In genomic region chr1:119047040-119047438, GRCh38 we compare ENCODE assay signal across 19 cellular contexts. TPM values are rescaled to one million over a fixed set of nuclear protein-coding genes. Genes with fewer than 3 reads are reported as not detected.
A peak's percentile ranks its signal among the peaks of the same experiment; 100 is the strongest.
DNase-seq lines count a peak whose midpoint lies in the region; ATAC-seq, FAIRE-seq and TF ChIP-seq lines count a peak whose summit lies in the region.
"Had no signal": no experiment of that assay in that cellular context is flagged by ENCODE, and none has a peak within 500 bp of the region (broad histone marks: within the 10 kb centered on the region; RNA-seq: fewer than 3 reads in every experiment).

No MANE protein-coding gene starts in this region.

- FAIRE-seq in HepG2 (lab: Jason Lieb, UNC), result no peak
- FAIRE-seq: A549, kidney had no signal

- TF ChIP-seq EP300 in HepG2 (IDR thresholded peaks at IDR 0.05; ENCODE audit: low read depth in 2 of 2, low read length in 2 of 2) (no peak), HepG2 (CRISPR knock-in tag; IDR thresholded peaks at IDR 0.05; ENCODE audit: borderline replicate concordance) (no peak)

- intact Hi-C loops in HepG2 (cut with micrococcal nuclease; ENCODE audit: unreplicated experiment), result no loop called here
- intact Hi-C loops in esophagus squamous epithelium (cut with DNase I), result no loop called here

- DNase-seq in HepG2 (ENCODE audit: low spot score) (no peak), esophagus squamous epithelium (lab: John Stamatoyannopoulos, UW) (no peak)
- DNase-seq in activated CD8-positive, alpha-beta T cell treated with anti-CD3 and anti-CD28 coated beads, Interleukin-2, amount 10 ng/mL, durations not matched to agents 7 days and 5 days, result no peak
- no peak for DNase-seq in activated naive CD8-positive, alpha-beta T cell treated with anti-CD3 and anti-CD28 coated beads, Interleukin-2, amount 50 U/mL, for 24 hours
- DNase-seq: activated CD4-positive, alpha-beta T cell treated with anti-CD3 and anti-CD28 coated beads, Interleukin-2, amount 50 U/mL, for 48 hours; activated gamma-delta T cell; colonic mucosa; kidney; naive thymus-derived CD8-positive, alpha-beta T cell; NCI-H1417; NCI-H69 had no signal

- H3K9me3 ChIP-seq in liver (ENCODE audit: control insufficient read depth in 4 of 4, low read length in 3 of 4), result no peaks in the 10 kb centered on the region
- H3K9me3 ChIP-seq in HepG2 (ENCODE audit: low read length), result no peaks in the 10 kb centered on the region
- no peaks in the 10 kb centered on the region for H3K9me3 ChIP-seq in esophagus squamous epithelium
- H3K9me3 ChIP-seq in muscle layer of duodenum (ENCODE audit: control insufficient read depth in 1 of 2, low read length in 2 of 2), result no peaks in the 10 kb centered on the region
- H3K9me3 ChIP-seq: A549, colonic mucosa, HAP-1 had no signal

- H3K27me3 Mint-ChIP-seq in activated CD8-positive, alpha-beta T cell treated with anti-CD3 and anti-CD28 coated beads, Interleukin-2, amount 10 ng/mL, durations not matched to agents 7 days and 5 days (ENCODE audit: low read depth), result no peaks in the 10 kb centered on the region
- H3K27me3 Mint-ChIP-seq in activated naive CD8-positive, alpha-beta T cell treated with anti-CD3 and anti-CD28 coated beads, Interleukin-2, amount 50 U/mL, for 24 hours, result no peaks in the 10 kb centered on the region
- H3K27me3 Mint-ChIP-seq: naive thymus-derived CD8-positive, alpha-beta T cell; type B pancreatic cell had no signal

- H3K4me3 ChIP-seq in liver (ENCODE audit: low read depth in 1 of 3, low read length in 3 of 3), result no peak overlapping the region
- no peak overlapping the region for H3K4me3 ChIP-seq in HepG2 (replicated peaks in 1 of 3; ENCODE audit: insufficient read depth in 1 of 3, low read depth in 2 of 3, low read length in 3 of 3)
- no peak overlapping the region for H3K4me3 ChIP-seq in esophagus squamous epithelium
- H3K4me3 ChIP-seq in muscle layer of duodenum (ENCODE audit: low read depth in 1 of 2, low read length in 2 of 2), result no peak overlapping the region
- H3K4me3 ChIP-seq: A549, colonic mucosa, HAP-1 had no signal

- in situ Hi-C loops in HepG2 (cut with HindIII; ENCODE audit: extremely low pct_ligation_motif_present, low pct_unique_long_range_greater_than_20kb), result no loop called here

- ATAC-seq in HepG2 (no peak), GM18498 (IDR thresholded peaks at IDR 0.05; ENCODE audit: unreplicated experiment) (no peak), HG03159 (IDR thresholded peaks at IDR 0.05; ENCODE audit: unreplicated experiment) (no peak)
- no peak for ATAC-seq in activated CD8-positive, alpha-beta T cell treated with anti-CD3 and anti-CD28 coated beads, Interleukin-2, amount 10 ng/mL, durations not matched to agents 7 days and 5 days
- no peak for ATAC-seq in activated naive CD8-positive, alpha-beta T cell treated with anti-CD3 and anti-CD28 coated beads, Interleukin-2, amount 50 U/mL, for 24 hours
- ATAC-seq: A549; naive thymus-derived CD8-positive, alpha-beta T cell had no signal

- no peaks in the 10 kb centered on the region for H3K36me3 Mint-ChIP-seq in activated CD8-positive, alpha-beta T cell treated with anti-CD3 and anti-CD28 coated beads, Interleukin-2, amount 10 ng/mL, durations not matched to agents 7 days and 5 days (ENCODE audit: low read depth)
- peaks cover 42% of the 10 kb centered on the region for H3K36me3 Mint-ChIP-seq in activated naive CD8-positive, alpha-beta T cell treated with anti-CD3 and anti-CD28 coated beads, Interleukin-2, amount 50 U/mL, for 24 hours (ENCODE audit: low read depth)

- H3K4me1 ChIP-seq in liver (ENCODE audit: control insufficient read depth in 4 of 4, insufficient read depth in 4 of 4, low read length in 3 of 4) (no peaks in the 10 kb centered on the region), HepG2 (ENCODE audit: insufficient read depth, low read length) (no peaks in the 10 kb centered on the region), esophagus squamous epithelium (peaks cover 0 to 30% (median 0%) of the 10 kb centered on the region in 3 donors), muscle layer of duodenum (ENCODE audit: control insufficient read depth in 1 of 2, insufficient read depth in 2 of 2, low read length in 2 of 2) (no peaks in the 10 kb centered on the region)
- H3K4me1 ChIP-seq: A549, colonic mucosa, foreskin keratinocyte, HAP-1 had no signal

- H3K27ac ChIP-seq in liver (ENCODE audit: low read depth in 1 of 2, low read length in 2 of 2), result no peak overlapping the region
- no peak overlapping the region for H3K27ac ChIP-seq in HepG2 (ENCODE audit: extremely low read length, insufficient read depth, low read length)
- H3K27ac ChIP-seq in esophagus squamous epithelium, result peak overlapping the region in 3 of 4 donors; percentile 31 to 81 (median 69)
- H3K27ac ChIP-seq in muscle layer of duodenum (ENCODE audit: low read length), result peak overlapping the region; percentile 41
- H3K27ac ChIP-seq: A549, colonic mucosa, foreskin keratinocyte had no signal

- no peak overlapping the region for H3K9ac ChIP-seq in liver (ENCODE audit: low read depth in 1 of 2, low read length in 2 of 2)
- no peak overlapping the region for H3K9ac ChIP-seq in HepG2 (ENCODE audit: insufficient read depth, low read depth, low read length)

- POLR2A ChIA-PET in HepG2 (lab: Yijun Ruan, JAX), result no interaction called here
- POLR2A ChIA-PET in activated CD8-positive, alpha-beta T cell treated with anti-CD3 and anti-CD28 coated beads, Interleukin-2, amount 10 ng/mL, durations not matched to agents 7 days and 5 days (lab: Charles Lee), result no interaction called here

- H3K36me3 ChIP-seq in liver (ENCODE audit: control insufficient read depth in 4 of 4, insufficient read depth in 3 of 4, low read depth in 1 of 4, low read length in 3 of 4) (no peaks in the 10 kb centered on the region), HepG2 (replicated peaks in 1 of 2; ENCODE audit: control insufficient read depth in 1 of 2, insufficient read depth in 2 of 2, low read length in 2 of 2) (no peaks in the 10 kb centered on the region; a peak in 2 of 5 replicates), esophagus squamous epithelium (peaks cover 0 to 14% (median 0%) of the 10 kb centered on the region in 3 donors), muscle layer of duodenum (ENCODE audit: control insufficient read depth in 1 of 2, insufficient read depth in 2 of 2, low read length in 2 of 2) (peaks cover 3 to 15% of the 10 kb centered on the region in 2 donors)
- H3K36me3 ChIP-seq: colonic mucosa, HAP-1 had no signal

- no peaks in the 10 kb centered on the region for H3K9me3 Mint-ChIP-seq in activated CD8-positive, alpha-beta T cell treated with anti-CD3 and anti-CD28 coated beads, Interleukin-2, amount 10 ng/mL, durations not matched to agents 7 days and 5 days (ENCODE audit: insufficient read depth)
- peaks cover 8% of the 10 kb centered on the region for H3K9me3 Mint-ChIP-seq in activated naive CD8-positive, alpha-beta T cell treated with anti-CD3 and anti-CD28 coated beads, Interleukin-2, amount 50 U/mL, for 24 hours
- H3K9me3 Mint-ChIP-seq: type B pancreatic cell had no signal

- no peak overlapping the region for H3K4me2 ChIP-seq in HepG2 (ENCODE audit: low read depth, low read length)
- H3K4me2 ChIP-seq: A549 had no signal

- BruUV-seq in HepG2 (replicated peaks; lab: Mats Ljungman, UMichigan), result no TSS peak

- no peak overlapping the region for H3K4me3 Mint-ChIP-seq in activated CD8-positive, alpha-beta T cell treated with anti-CD3 and anti-CD28 coated beads, Interleukin-2, amount 10 ng/mL, durations not matched to agents 7 days and 5 days
- H3K4me3 Mint-ChIP-seq in activated naive CD8-positive, alpha-beta T cell treated with anti-CD3 and anti-CD28 coated beads, Interleukin-2, amount 50 U/mL, for 24 hours, result no peak overlapping the region
- H3K4me3 Mint-ChIP-seq: naive thymus-derived CD8-positive, alpha-beta T cell; type B pancreatic cell had no signal

- TF ChIP-seq POLR2A in HepG2 (IDR thresholded peaks at IDR 0.05; ENCODE audit: insufficient read depth in 1 of 2, low read depth in 2 of 2, low read length in 2 of 2), result no peak
- no peak for TF ChIP-seq POLR2A in esophagus squamous epithelium (IDR thresholded peaks at IDR 0.05)

- no peaks in the 10 kb centered on the region for H3K79me2 ChIP-seq in HepG2 (ENCODE audit: insufficient read depth, low read length)

- no peak overlapping the region for H3K27ac Mint-ChIP-seq in activated CD8-positive, alpha-beta T cell treated with anti-CD3 and anti-CD28 coated beads, Interleukin-2, amount 10 ng/mL, durations not matched to agents 7 days and 5 days
- H3K27ac Mint-ChIP-seq in activated naive CD8-positive, alpha-beta T cell treated with anti-CD3 and anti-CD28 coated beads, Interleukin-2, amount 50 U/mL, for 24 hours, result no peak overlapping the region
- H3K27ac Mint-ChIP-seq: type B pancreatic cell had no signal

- TF ChIP-seq CTCF in liver (IDR thresholded peaks at IDR 0.05; ENCODE audit: low read depth, low read length, missing input control) (no peak), HepG2 (CRISPR knock-in tag; IDR thresholded peaks at IDR 0.05) (no peak), esophagus squamous epithelium (IDR thresholded peaks at IDR 0.05) (no peak)

- no peaks in the 10 kb centered on the region for H3K4me1 Mint-ChIP-seq in activated CD8-positive, alpha-beta T cell treated with anti-CD3 and anti-CD28 coated beads, Interleukin-2, amount 10 ng/mL, durations not matched to agents 7 days and 5 days (ENCODE audit: low read depth)
- no peaks in the 10 kb centered on the region for H3K4me1 Mint-ChIP-seq in activated naive CD8-positive, alpha-beta T cell treated with anti-CD3 and anti-CD28 coated beads, Interleukin-2, amount 50 U/mL, for 24 hours
- H3K4me1 Mint-ChIP-seq: naive thymus-derived CD8-positive, alpha-beta T cell had no signal

- H2AFZ ChIP-seq in HepG2 (ENCODE audit: low read length), result no peak overlapping the region

- no peaks in the 10 kb centered on the region for H4K20me1 ChIP-seq in HepG2 (ENCODE audit: insufficient read depth, low read length)

- H3K27me3 ChIP-seq in liver (ENCODE audit: control insufficient read depth in 4 of 4, insufficient read depth in 4 of 4, low read length in 3 of 4) (no peaks in the 10 kb centered on the region), HepG2 (ENCODE audit: control insufficient read depth in 1 of 2, insufficient read depth in 2 of 2, low read length in 2 of 2) (no peaks in the 10 kb centered on the region), esophagus squamous epithelium (no peaks in the 10 kb centered on the region), muscle layer of duodenum (ENCODE audit: low read depth, low read length) (no peaks in the 10 kb centered on the region)
- H3K27me3 ChIP-seq: colonic mucosa, foreskin keratinocyte had no signal

- 92% methylated on average over 3 of the region's 3 CpGs for WGBS in liver
- WGBS in HepG2 (ENCODE audit: low lambda C conversion rate), result 94% methylated on average over 3 of the region's 3 CpGs
- 77 to 84% methylated on average over 3 of the region's 3 CpGs for WGBS in esophagus squamous epithelium, 2 donors

- CTCF ChIA-PET in HepG2 (lab: Yijun Ruan, JAX; ENCODE audit: low intra/inter-chr PET ratio, low total read pairs), result no interaction called here
- CTCF ChIA-PET in activated CD8-positive, alpha-beta T cell treated with anti-CD3 and anti-CD28 coated beads, Interleukin-2, amount 10 ng/mL, durations not matched to agents 7 days and 5 days (lab: Charles Lee), result no interaction called here

- TF ChIP-seq RAD21 in liver (IDR thresholded peaks at IDR 0.05) (no peak), HepG2 (CRISPR knock-in tag; IDR thresholded peaks at IDR 0.05) (no peak)

RNA-seq across cellular contexts. Expression of gene TBX15, which starts 58.9 kb away (rescaled TPM):
- 1 to 10 TPM in 1 of 2 donors, under 1 TPM in 1; 0.09 to 1.9 TPM for total RNA-seq in liver
- polyA plus RNA-seq in liver, result 10 to 100 TPM in 1 of 2 donors, 1 to 10 TPM in 1; 5.0 to 15.5 TPM
- total RNA-seq in HepG2 (2016; rRNA removed; fragmentation: Illumina TruSeq; extraction: Trizol), result 0.42 and 0.49 TPM in 2 replicates
- not detected in 2 replicates for total RNA-seq in HepG2 (2016; cell fraction: cytosol; rRNA removed; fragmentation: Illumina TruSeq; extraction: Trizol; ENCODE audit: low read depth)
- 0.28 and 0.51 TPM in 2 replicates for total RNA-seq in HepG2 (2016; cell fraction: insoluble cytoplasmic fraction; rRNA removed; fragmentation: Illumina TruSeq; extraction: Trizol)
- total RNA-seq in HepG2 (2016; cell fraction: membrane; rRNA removed; fragmentation: Illumina TruSeq; extraction: Trizol), result 0.14 and 0.28 TPM in 2 replicates
- total RNA-seq in HepG2 (2016; cell fraction: nucleus; rRNA removed; fragmentation: Illumina TruSeq; extraction: Trizol), result 0.22 and 0.37 TPM in 2 replicates
- polyA plus RNA-seq in HepG2 (2011; rRNA removed), result 1.9 and 3.5 TPM in 2 replicates
- polyA plus RNA-seq in HepG2 (2011; cell fraction: cytosol; rRNA removed), result 1.4 and 3.5 TPM in 2 replicates
- 1.2 and 1.9 TPM in 2 replicates for polyA plus RNA-seq in HepG2 (2011; cell fraction: nucleus; rRNA removed)
- 5.0 and 5.5 TPM in 2 replicates for polyA plus RNA-seq in HepG2 (2012)
- polyA plus RNA-seq in HepG2 (2016; cell fraction: cytosol; fragmentation: Illumina TruSeq; extraction: Trizol; ENCODE audit: low read depth), result 0.06 TPM in 2 replicates
- 0.42 and 0.59 TPM in 2 replicates for polyA plus RNA-seq in HepG2 (2016; cell fraction: insoluble cytoplasmic fraction; fragmentation: Illumina TruSeq; extraction: Trizol; ENCODE audit: low read depth)
- polyA plus RNA-seq in HepG2 (2016; cell fraction: membrane; fragmentation: Illumina TruSeq; extraction: Trizol; ENCODE audit: low read depth), result 0.08 and 0.22 TPM in 2 replicates
- 0.28 and 0.34 TPM in 2 replicates for polyA plus RNA-seq in HepG2 (2016; cell fraction: nucleus; fragmentation: Illumina TruSeq; extraction: Trizol; ENCODE audit: insufficient read depth, low read depth)
- polyA minus RNA-seq in HepG2 (2011; rRNA and poly(A)+ RNA removed; ENCODE audit: low replicate concordance), result 0.58 and 4.3 TPM in 2 replicates
- polyA minus RNA-seq in HepG2 (2011; cell fraction: cytosol; rRNA and poly(A)+ RNA removed), result 1.5 and 2.6 TPM in 2 replicates
- 3.3 and 6.3 TPM in 2 replicates for polyA minus RNA-seq in HepG2 (2011; cell fraction: nucleus; rRNA and poly(A)+ RNA removed)
- under 1 TPM in 2 of 4 donors, not detected in 2; 0.15 to 0.19 TPM for total RNA-seq in esophagus squamous epithelium
- total RNA-seq in activated CD8-positive, alpha-beta T cell treated with anti-CD3 and anti-CD28 coated beads, Interleukin-2, amount 10 ng/mL, durations not matched to agents 7 days and 5 days, result not detected
- total RNA-seq: foreskin keratinocyte; naive thymus-derived CD8-positive, alpha-beta T cell had no signal
- polyA plus RNA-seq: foreskin keratinocyte; naive thymus-derived CD8-positive, alpha-beta T cell had no signal

Comparison
In these comparisons a context has a peak if more than half of its experiments do, and no peak if none do; other contexts are left out.
1. H3K27ac ChIP-seq: peak in esophagus squamous epithelium (3 of 4) and muscle layer of duodenum (single experiment); none in liver (0 of 2) and HepG2 (single experiment).